8 cellular contexts compared by ENCODE assay signal in genomic region chr1:120769090-120769489, GRCh38. TPM values are rescaled to one million over a fixed set of nuclear protein-coding genes. Genes with fewer than 3 reads are reported as not detected.
DNase-seq lines count a peak whose midpoint lies in the region; ATAC-seq and TF ChIP-seq lines count a peak whose summit lies in the region.
"Not testable (repeated sequence)": the region's sequence is repeated elsewhere in the genome, so short reads cannot be mapped to it uniquely, and the experiment has no call there.

No MANE protein-coding gene starts in this region.

- not testable (repeated sequence) for H3K9me3 ChIP-seq in DND-41 (ENCODE audit: insufficient read depth, low read length, severe bottlenecking); colonic mucosa; stomach; transverse colon

- not testable (repeated sequence) for TF ChIP-seq POLR2A in stomach (IDR thresholded peaks at IDR 0.05); transverse colon (IDR thresholded peaks at IDR 0.05)

- DNase-seq in DND-41 (peak; percentile 19), colonic mucosa (peak; percentile 23), stomach (peak; percentile 1), transverse colon (peak; percentile 6)
- DNase-seq in activated CD4-positive, alpha-beta memory T cell treated with anti-CD3 and anti-CD28 coated beads for 36 hours: peak; percentile 8
- peak; percentile 31 for DNase-seq in activated naive CD4-positive, alpha-beta T cell treated with anti-CD3 and anti-CD28 coated beads for 36 hours
- DNase-seq in activated naive CD8-positive, alpha-beta T cell treated with anti-CD3 and anti-CD28 coated beads, Interleukin-2, amount 50 U/mL, for 24 hours: peak; percentile 3
- peak; percentile 3 for DNase-seq in stimulated activated CD4-positive, alpha-beta T cell treated with anti-CD3 and anti-CD28 coated beads, Interleukin-4, amount 100 ng/mL, for 24 hours

- not testable (repeated sequence) for H3K36me3 ChIP-seq in DND-41 (ENCODE audit: insufficient read depth, low read length); colonic mucosa; stomach; transverse colon

- H3K9me3 Mint-ChIP-seq in activated CD4-positive, alpha-beta memory T cell treated with anti-CD3 and anti-CD28 coated beads for 36 hours; activated naive CD4-positive, alpha-beta T cell treated with anti-CD3 and anti-CD28 coated beads for 36 hours; activated naive CD8-positive, alpha-beta T cell treated with anti-CD3 and anti-CD28 coated beads, Interleukin-2, amount 50 U/mL, for 24 hours: not testable (repeated sequence)

- not testable (repeated sequence) for H3K4me3 ChIP-seq in DND-41 (ENCODE audit: low read depth in 1 of 2, low read length in 2 of 2); colonic mucosa; stomach; transverse colon

- H3K27ac ChIP-seq in DND-41 (ENCODE audit: low read length); colonic mucosa; stomach; transverse colon: not testable (repeated sequence)

- not testable (repeated sequence) for H4K20me1 ChIP-seq in DND-41 (ENCODE audit: insufficient read depth, low read length)

- H2AFZ ChIP-seq in DND-41 (ENCODE audit: low read depth, low read length): not testable (repeated sequence)

- ATAC-seq in DND-41 (ENCODE audit: insufficient read depth, low read depth); activated naive CD8-positive, alpha-beta T cell treated with anti-CD3 and anti-CD28 coated beads, Interleukin-2, amount 50 U/mL, for 24 hours: not testable (repeated sequence)

- not testable (repeated sequence) for H3K36me3 Mint-ChIP-seq in activated CD4-positive, alpha-beta memory T cell treated with anti-CD3 and anti-CD28 coated beads for 36 hours; activated naive CD4-positive, alpha-beta T cell treated with anti-CD3 and anti-CD28 coated beads for 36 hours (ENCODE audit: low read depth); activated naive CD8-positive, alpha-beta T cell treated with anti-CD3 and anti-CD28 coated beads, Interleukin-2, amount 50 U/mL, for 24 hours (ENCODE audit: low read depth)

- H3K9ac ChIP-seq in DND-41 (ENCODE audit: low read depth, low read length); colonic mucosa (ENCODE audit: low read depth in 2 of 2, low read length in 2 of 2): not testable (repeated sequence)

- intact Hi-C loops in activated CD4-positive, alpha-beta memory T cell treated with anti-CD3 and anti-CD28 coated beads for 36 hours (cut with micrococcal nuclease); activated naive CD4-positive, alpha-beta T cell treated with anti-CD3 and anti-CD28 coated beads for 36 hours (cut with micrococcal nuclease); colonic mucosa (cut with DNase I); stomach (cut with DNase I; ENCODE audit: low total_unique reads); transverse colon (cut with DNase I; ENCODE audit: low total_unique reads): not testable (repeated sequence)

- H3K27ac Mint-ChIP-seq in activated CD4-positive, alpha-beta memory T cell treated with anti-CD3 and anti-CD28 coated beads for 36 hours; activated naive CD4-positive, alpha-beta T cell treated with anti-CD3 and anti-CD28 coated beads for 36 hours; activated naive CD8-positive, alpha-beta T cell treated with anti-CD3 and anti-CD28 coated beads, Interleukin-2, amount 50 U/mL, for 24 hours: not testable (repeated sequence)

- not testable (repeated sequence) for H3K4me2 ChIP-seq in DND-41 (ENCODE audit: insufficient read depth, low read length)

- not testable (repeated sequence) for TF ChIP-seq CTCF in DND-41 (IDR thresholded peaks at IDR 0.05; ENCODE audit: borderline replicate concordance, extremely low read depth, low read length, poor library complexity, severe bottlenecking); colonic mucosa (IDR thresholded peaks at IDR 0.05); stomach (IDR thresholded peaks at IDR 0.05); transverse colon (IDR thresholded peaks at IDR 0.05)

- H3K4me1 Mint-ChIP-seq in activated CD4-positive, alpha-beta memory T cell treated with anti-CD3 and anti-CD28 coated beads for 36 hours (ENCODE audit: low read depth); activated naive CD4-positive, alpha-beta T cell treated with anti-CD3 and anti-CD28 coated beads for 36 hours (ENCODE audit: low read depth); activated naive CD8-positive, alpha-beta T cell treated with anti-CD3 and anti-CD28 coated beads, Interleukin-2, amount 50 U/mL, for 24 hours: not testable (repeated sequence)

- TF ChIP-seq EP300 in stomach (IDR thresholded peaks at IDR 0.05); transverse colon (IDR thresholded peaks at IDR 0.05; ENCODE audit: low read depth): not testable (repeated sequence)

- CTCF ChIA-PET in activated CD4-positive, alpha-beta memory T cell treated with anti-CD3 and anti-CD28 coated beads for 36 hours (lab: Charles Lee); activated naive CD4-positive, alpha-beta T cell treated with anti-CD3 and anti-CD28 coated beads for 36 hours (lab: Charles Lee): not testable (repeated sequence)

- H3K27me3 Mint-ChIP-seq in activated CD4-positive, alpha-beta memory T cell treated with anti-CD3 and anti-CD28 coated beads for 36 hours; activated naive CD4-positive, alpha-beta T cell treated with anti-CD3 and anti-CD28 coated beads for 36 hours (ENCODE audit: low read depth); activated naive CD8-positive, alpha-beta T cell treated with anti-CD3 and anti-CD28 coated beads, Interleukin-2, amount 50 U/mL, for 24 hours: not testable (repeated sequence)

- WGBS in stomach, 5 donors: 17 to 30% (median 21%) methylated on average over 2 of the region's 3 CpGs; no CpG with 5 or more reads in 1 of the 5 donors
- WGBS in transverse colon (ENCODE audit: low coverage in 1 of 2), 2 donors: 17% methylated on average over 1 of the region's 3 CpGs; no CpG with 5 or more reads in 1 of the 2 donors

- H3K79me2 ChIP-seq in DND-41 (ENCODE audit: insufficient read depth, low read length): not testable (repeated sequence)

- in situ Hi-C loops in transverse colon (cut with MboI; ENCODE audit: low pct_ligation_motif_present in 1 of 4, low pct_unique_long_range_greater_than_20kb in 1 of 4, low sequenced_read_pairs in 3 of 4): not testable (repeated sequence)

- not testable (repeated sequence) for H3K4me3 Mint-ChIP-seq in activated CD4-positive, alpha-beta memory T cell treated with anti-CD3 and anti-CD28 coated beads for 36 hours; activated naive CD4-positive, alpha-beta T cell treated with anti-CD3 and anti-CD28 coated beads for 36 hours; activated naive CD8-positive, alpha-beta T cell treated with anti-CD3 and anti-CD28 coated beads, Interleukin-2, amount 50 U/mL, for 24 hours

- POLR2A ChIA-PET in activated CD4-positive, alpha-beta memory T cell treated with anti-CD3 and anti-CD28 coated beads for 36 hours (lab: Charles Lee): not testable (repeated sequence)

- H3K27me3 ChIP-seq in DND-41 (ENCODE audit: insufficient read depth, low read length, poor library complexity); colonic mucosa; stomach; transverse colon: not testable (repeated sequence)

- not testable (repeated sequence) for H3K4me1 ChIP-seq in DND-41 (ENCODE audit: insufficient read depth, low read length); colonic mucosa; stomach; transverse colon

RNA-seq across cellular contexts. Expression of gene NBPF26, which starts 45.3 kb away (rescaled TPM):
- 10 to 100 TPM; 24.7 to 27.1 TPM for total RNA-seq in activated CD4-positive, alpha-beta memory T cell treated with anti-CD3 and anti-CD28 coated beads for 36 hours
- total RNA-seq in activated naive CD4-positive, alpha-beta T cell treated with anti-CD3 and anti-CD28 coated beads for 36 hours: 10 to 100 TPM; 20.2 to 24.9 TPM
- total RNA-seq in colonic mucosa (10 to 100 TPM; 11.4 to 16.7 TPM), stomach (10 to 100 TPM in 4 of 5 donors, 1 to 10 TPM in 1; 4.1 to 38.4 (median 18.7) TPM), transverse colon (10 to 100 TPM; 12.3 to 32.6 (median 18.5) TPM)
- polyA plus RNA-seq in stomach: 1 to 10 TPM; 2.0 to 7.5 (median 5.3) TPM
